Comparison of ENCODE assay signal across 8 cellular contexts in the genomic region with DNA sequence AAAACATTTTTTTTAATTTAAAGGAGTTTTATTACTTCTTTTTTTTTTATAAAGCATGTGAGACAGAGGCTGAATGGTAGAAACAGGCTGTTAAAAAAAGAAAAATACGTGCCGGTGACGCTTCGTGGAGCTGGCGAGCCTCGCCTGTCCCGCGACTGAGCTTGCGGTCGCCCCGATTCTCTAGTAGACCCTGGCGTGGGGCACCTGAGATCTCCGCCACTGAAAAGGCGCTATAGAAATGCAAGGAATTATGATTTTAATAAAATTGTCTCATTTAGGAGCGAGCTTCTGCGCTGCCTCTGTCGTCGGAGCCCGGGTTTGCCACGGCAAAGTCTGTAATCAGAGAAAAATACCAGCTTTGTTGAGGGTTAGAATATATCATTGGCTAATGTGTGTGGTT. TPM values are rescaled to one million over a fixed set of nuclear protein-coding genes. Genes with fewer than 3 reads are reported as not detected.
DNase-seq lines count a peak whose midpoint lies in the region; ATAC-seq and TF ChIP-seq lines count a peak whose summit lies in the region.
"Had no signal": no experiment of that assay in that cellular context is flagged by ENCODE, and none has a peak within 500 bp of the region (broad histone marks: within the 10 kb centered on the region; RNA-seq: fewer than 3 reads in every experiment).

No MANE protein-coding gene starts in this region.

- no peak overlapping the region for H3K4me3 ChIP-seq in HCT116 (replicated peaks in 1 of 2; ENCODE audit: low read depth in 1 of 2, low read length in 2 of 2)
- H3K4me3 ChIP-seq in fibroblast of pulmonary artery (replicated peaks; ENCODE audit: low read depth, low read length): peak overlapping the region; percentile 47
- no peak overlapping the region for H3K4me3 ChIP-seq in Caco-2 (ENCODE audit: low read depth, low read length)

- ATAC-seq in HCT116: no peak
- no peak for ATAC-seq in WTC11
- no peak for ATAC-seq in stimulated activated memory B cell treated with anti-CD40 and anti-IgM and Interleukin-4, amounts not matched to agents 10 μg/mL and 1 μg/mL and 100 μg/mL, for 72 hours
- ATAC-seq in HG02759 (IDR thresholded peaks at IDR 0.05; ENCODE audit: unreplicated experiment): no peak

- H3K9ac ChIP-seq in HCT116 (ENCODE audit: low read length): peak overlapping the region; percentile 66

- H3K4me2 ChIP-seq in HCT116 (ENCODE audit: low read length): peak overlapping the region; percentile 92

- H3K36me3 Mint-ChIP-seq in WTC11 (peaks cover 3% of the 10 kb centered on the region; the same call in 1 of the 2 replicates), Caco-2 (ENCODE audit: insufficient read depth, unreplicated experiment) (no peaks in the 10 kb centered on the region)
- no peaks in the 10 kb centered on the region for H3K36me3 Mint-ChIP-seq in stimulated activated memory B cell treated with anti-CD40 and anti-IgM and Interleukin-4, amounts not matched to agents 10 μg/mL and 1 μg/mL and 100 μg/mL, for 72 hours

- no peaks in the 10 kb centered on the region for H3K79me2 ChIP-seq in HCT116 (ENCODE audit: insufficient read depth, low read length)

- no peak overlapping the region for H3K27ac Mint-ChIP-seq in WTC11
- peak overlapping the region; percentile 70 for H3K27ac Mint-ChIP-seq in stimulated activated memory B cell treated with anti-CD40 and anti-IgM and Interleukin-4, amounts not matched to agents 10 μg/mL and 1 μg/mL and 100 μg/mL, for 72 hours
- H3K27ac Mint-ChIP-seq in Caco-2 (ENCODE audit: unreplicated experiment): no peak overlapping the region

- no peaks in the 10 kb centered on the region for H3K36me3 ChIP-seq in HCT116 (ENCODE audit: control insufficient read depth in 1 of 2, insufficient read depth in 2 of 2, low read length in 2 of 2)
- H3K36me3 ChIP-seq in Caco-2 (ENCODE audit: control insufficient read depth, insufficient read depth, low read length): no peaks in the 10 kb centered on the region

- H3K9me3 Mint-ChIP-seq in WTC11 (no peaks in the 10 kb centered on the region), Caco-2 (ENCODE audit: unreplicated experiment) (no peaks in the 10 kb centered on the region)
- no peaks in the 10 kb centered on the region for H3K9me3 Mint-ChIP-seq in stimulated activated memory B cell treated with anti-CD40 and anti-IgM and Interleukin-4, amounts not matched to agents 10 μg/mL and 1 μg/mL and 100 μg/mL, for 72 hours

- BruUV-seq in HCT116 (replicated peaks; lab: Mats Ljungman, UMichigan) (no TSS peak), Caco-2 (replicated peaks; lab: Mats Ljungman, UMichigan) (no TSS peak)

- RAD21 ChIA-PET in HCT116 (lab: Charles Lee; ENCODE audit: low non-redundant PET in 1 of 2, low total read pairs in 2 of 2, uncharacterized antibody in 2 of 2, unreplicated experiment in 2 of 2): interaction anchor here in 1 of 2 experiments (0.6 to 1.3 kb wide), 2 partner anchors 42 to 219 kb away, joined by 3 read pairs; no protein-coding TSS in a partner anchor

- DNase-seq in HCT116 (ENCODE audit: low read depth, low spot score) (no peak), WTC11 (ENCODE audit: low spot score) (no peak), fibroblast of pulmonary artery (ENCODE audit: low read depth) (no peak), NCI-H82 treated with DMSO at 0.1 percent for 48 hours (lab: John Stamatoyannopoulos, UW; ENCODE audit: unreplicated experiment) (no peak), Caco-2 (no peak)
- DNase-seq: NCI-H2107 had no signal

- peaks cover 100% of the 10 kb centered on the region for H3K27me3 Mint-ChIP-seq in WTC11 (ENCODE audit: low read depth)
- peaks cover 95% of the 10 kb centered on the region for H3K27me3 Mint-ChIP-seq in stimulated activated memory B cell treated with anti-CD40 and anti-IgM and Interleukin-4, amounts not matched to agents 10 μg/mL and 1 μg/mL and 100 μg/mL, for 72 hours
- H3K27me3 Mint-ChIP-seq in Caco-2 (ENCODE audit: insufficient read depth, unreplicated experiment): peaks cover 22% of the 10 kb centered on the region

- no peaks in the 10 kb centered on the region for H3K9me2 ChIP-seq in HCT116 (ENCODE audit: insufficient read depth)

- no peak for TF ChIP-seq POLR2A in HCT116 (IDR thresholded peaks at IDR 0.05; ENCODE audit: borderline replicate concordance, extremely low read depth, insufficient read depth, insufficient read length)

- H3K4me1 Mint-ChIP-seq in WTC11 (peaks cover 64% of the 10 kb centered on the region), Caco-2 (ENCODE audit: low read depth, unreplicated experiment) (peaks cover 5% of the 10 kb centered on the region)
- peaks cover 40% of the 10 kb centered on the region for H3K4me1 Mint-ChIP-seq in stimulated activated memory B cell treated with anti-CD40 and anti-IgM and Interleukin-4, amounts not matched to agents 10 μg/mL and 1 μg/mL and 100 μg/mL, for 72 hours

- H3K4me3 Mint-ChIP-seq in WTC11 (peak overlapping the region; percentile 39), Caco-2 (ENCODE audit: unreplicated experiment) (no peak overlapping the region)
- peak overlapping the region; percentile 83 for H3K4me3 Mint-ChIP-seq in stimulated activated memory B cell treated with anti-CD40 and anti-IgM and Interleukin-4, amounts not matched to agents 10 μg/mL and 1 μg/mL and 100 μg/mL, for 72 hours

- no peaks in the 10 kb centered on the region; the same call in 1 of the 2 replicates for H4K20me1 ChIP-seq in HCT116 (ENCODE audit: insufficient read depth)

- peak overlapping the region; percentile 67 for H2AFZ ChIP-seq in HCT116 (ENCODE audit: low read depth, low read length, poor library complexity, severe bottlenecking)

- TF ChIP-seq RAD21 in HCT116 (IDR thresholded peaks at IDR 0.05; ENCODE audit: low read depth): no peak

- POLR2A ChIA-PET in HCT116 (lab: Charles Lee) (interaction anchor here (1.2 kb wide), 1 partner anchor 14 kb away, joined by 3 read pairs; no protein-coding TSS in a partner anchor), WTC11 (lab: Charles Lee) (interaction anchor here (0.5 to 0.8 kb wide), 2 partner anchors 61 to 81 kb away, joined by 3 to 6 read pairs; no protein-coding TSS in a partner anchor), Caco-2 (lab: Charles Lee) (no interaction called here)

- TF ChIP-seq CTCF in HCT116 (IDR thresholded peaks at IDR 0.05 in 2 of 3, conservative IDR thresholded peaks at IDR 0.05 in 1 of 3; ENCODE audit: borderline replicate concordance in 1 of 3, insufficient read depth in 1 of 3, low read depth in 2 of 3, low read length in 2 of 3) (no peak), WTC11 (IDR thresholded peaks at IDR 0.05) (no peak), fibroblast of pulmonary artery (IDR thresholded peaks at IDR 0.05; ENCODE audit: low read length, missing control alignments) (no peak), Caco-2 (IDR thresholded peaks at IDR 0.05; ENCODE audit: insufficient read depth in 1 of 2, low read depth in 1 of 2, low read length in 1 of 2, severe bottlenecking in 1 of 2, unreplicated experiment in 1 of 2) (no peak)

- H3K4me1 ChIP-seq in HCT116 (ENCODE audit: control insufficient read depth in 1 of 2, insufficient read depth in 2 of 2, low read length in 2 of 2): peaks cover 16 to 23% of the 10 kb centered on the region in 2 experiments
- peaks cover 8% of the 10 kb centered on the region; the same call in 1 of the 2 replicates for H3K4me1 ChIP-seq in Caco-2

- intact Hi-C loops in HCT116 (cut with micrococcal nuclease) (no loop called here), Caco-2 (cut with micrococcal nuclease; ENCODE audit: unreplicated experiment) (loop anchor here (1.0 kb wide), 1 partner anchor 25 kb away; no protein-coding TSS in a partner anchor)

- H3K27ac ChIP-seq in HCT116 (ENCODE audit: low read depth, low read length): no peak overlapping the region

- CTCF ChIA-PET in HCT116 (lab: Charles Lee) (interaction anchor here (0.9 to 1.6 kb wide), 3 partner anchors 16 to 47 kb away, joined by 5 to 7 read pairs (median 6); no protein-coding TSS in a partner anchor), WTC11 (lab: Charles Lee) (interaction anchor here (0.6 to 2.0 kb wide), 11 partner anchors 10 to 1005 kb away, joined by 3 to 10 read pairs (median 5); no protein-coding TSS in a partner anchor), Caco-2 (lab: Charles Lee) (interaction anchor here (0.8 to 1.0 kb wide), 2 partner anchors 36 to 48 kb away, joined by 3 to 5 read pairs; no protein-coding TSS in a partner anchor)

- no peaks in the 10 kb centered on the region for H3K27me3 ChIP-seq in HCT116 (ENCODE audit: insufficient read depth, low read length)
- no peaks in the 10 kb centered on the region for H3K27me3 ChIP-seq in Caco-2 (replicated peaks; ENCODE audit: control insufficient read depth, insufficient read depth, low read length)

- no peaks in the 10 kb centered on the region for H3K9me3 ChIP-seq in HCT116 (ENCODE audit: control insufficient read depth in 1 of 2, insufficient read depth in 1 of 2, low read depth in 1 of 2, low read length in 2 of 2)
- H3K9me3 ChIP-seq in Caco-2: no peaks in the 10 kb centered on the region

TF ChIP-seq in HCT116, 20 proteins besides CTCF, POLR2A, EP300 and RAD21 (continues in another document):
- TF ChIP-seq FOSL1 (IDR thresholded peaks at IDR 0.05; ENCODE audit: low read depth): no peak
- TF ChIP-seq ZFX (IDR thresholded peaks at IDR 0.05): no peak
- TF ChIP-seq CBX3 (IDR thresholded peaks at IDR 0.05; ENCODE audit: low read depth): no peak
- no peak for TF ChIP-seq EZH2phosphoT487 (IDR thresholded peaks at IDR 0.05; ENCODE audit: borderline replicate concordance)
- no peak for TF ChIP-seq EGR1 (IDR thresholded peaks at IDR 0.05; ENCODE audit: low read depth)
- no peak for TF ChIP-seq SRF (IDR thresholded peaks at IDR 0.05; ENCODE audit: low read depth)

TF ChIP-seq in WTC11, 78 proteins besides CTCF, POLR2A, EP300 and RAD21 (continues in another document):
- TF ChIP-seq ETV6 (CRISPR knock-in tag; IDR thresholded peaks at IDR 0.05): no peak
- TF ChIP-seq NFE2L1 (CRISPR knock-in tag; IDR thresholded peaks at IDR 0.05): no peak

RNA-seq across cellular contexts. Expression of a gene that starts 18.4 kb away (rescaled TPM):
- 34.8 TPM for total RNA-seq in HCT116 (2021; ENCODE audit: unreplicated experiment)
- polyA plus RNA-seq in HCT116 (2012): 19.4 and 25.2 TPM in 2 replicates
- 0.44 to 1.5 TPM (median 1.4 TPM) in 3 replicates for total RNA-seq in WTC11 (2021)
- 0.35 and 0.82 TPM in 2 replicates for total RNA-seq in Caco-2 (2022)

RNA-seq across cellular contexts. Expression of a gene that starts 44.3 kb away (rescaled TPM):
- total RNA-seq in HCT116 (2021; ENCODE audit: unreplicated experiment): 0.25 TPM
- polyA plus RNA-seq in HCT116 (2012): 0.07 TPM in 2 replicates
- total RNA-seq in WTC11 (2021): 0.18 to 0.23 TPM (median 0.22 TPM) in 3 replicates
- total RNA-seq in Caco-2 (2022): not detected in 2 replicates

RNA-seq across cellular contexts. Expression of a gene that starts 56.6 kb away (rescaled TPM):
- 35.9 TPM for total RNA-seq in HCT116 (2021; ENCODE audit: unreplicated experiment)
- 44.5 and 55.5 TPM in 2 replicates for polyA plus RNA-seq in HCT116 (2012)
- 54.4 to 57.9 TPM (median 56.1 TPM) in 3 replicates for total RNA-seq in WTC11 (2021)
- 39.3 and 42.7 TPM in 2 replicates for total RNA-seq in Caco-2 (2022)

Comparison
In these comparisons a context has a peak if more than half of its experiments do, and no peak if none do; other contexts are left out.
1. RNA of a gene that starts 18.4 kb away (total RNA-seq): 34.8 TPM in HCT116 (single experiment); 0.44 to 1.5 TPM in WTC11 and 0.35 to 0.82 TPM in Caco-2; every median in the first group is over 10 times any median in the second.